In the genomic region with DNA sequence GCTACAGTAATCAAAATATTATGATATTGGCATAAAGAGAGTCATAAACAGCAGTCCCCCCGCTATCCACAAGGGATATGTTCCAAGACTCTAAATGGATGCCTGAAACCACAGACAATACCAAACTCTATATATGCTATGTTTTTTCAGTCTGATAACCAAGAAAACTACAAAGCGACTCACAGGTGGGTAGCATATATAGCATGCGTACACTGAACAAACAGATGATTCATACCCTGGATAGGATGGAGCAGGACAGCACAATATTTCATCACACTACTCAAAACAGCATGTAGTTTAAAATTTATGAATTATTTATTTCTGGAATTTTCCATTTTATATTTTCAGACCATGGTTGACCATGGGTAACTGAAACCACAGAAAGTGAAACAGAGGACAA, we compare ENCODE assay signal across 22 cellular contexts.
DNase-seq lines count a peak whose midpoint lies in the region; ATAC-seq, FAIRE-seq and TF ChIP-seq lines count a peak whose summit lies in the region.
"Had no signal": no experiment of that assay in that cellular context is flagged by ENCODE, and none has a peak within 500 bp of the region (broad histone marks: within the 10 kb centered on the region; RNA-seq: fewer than 3 reads in every experiment).

No MANE protein-coding gene starts in this region.

- peak; percentile 15 for FAIRE-seq in H54 (lab: Jason Lieb, UNC)
- FAIRE-seq: A204.1, D721Med, GM12878, GM19239 had no signal

- H3K4me1 Mint-ChIP-seq in Calu3 (ENCODE audit: low read depth, unreplicated experiment) = no peaks in the 10 kb centered on the region
- H3K4me1 Mint-ChIP-seq: CD4-positive, CD25-positive, alpha-beta regulatory T cell; CD8-positive, alpha-beta memory T cell had no signal

- H3K27ac Mint-ChIP-seq in Calu3 (ENCODE audit: unreplicated experiment) = no peak overlapping the region
- H3K27ac Mint-ChIP-seq: CD4-positive, CD25-positive, alpha-beta regulatory T cell; CD8-positive, alpha-beta memory T cell; HFFc6 had no signal

- H3K27me3 Mint-ChIP-seq in Calu3 (ENCODE audit: unreplicated experiment) = peaks cover 9% of the 10 kb centered on the region

- no peaks in the 10 kb centered on the region for H3K36me3 Mint-ChIP-seq in Calu3 (ENCODE audit: insufficient read depth, unreplicated experiment)
- H3K36me3 Mint-ChIP-seq: CD4-positive, CD25-positive, alpha-beta regulatory T cell had no signal

- H3K4me3 Mint-ChIP-seq in Calu3 (ENCODE audit: low read depth, unreplicated experiment) = no peak overlapping the region
- H3K4me3 Mint-ChIP-seq: CD4-positive, CD25-positive, alpha-beta regulatory T cell; CD8-positive, alpha-beta memory T cell; HFFc6 had no signal

- no TSS peak for BruUV-seq in Calu3 (replicated peaks; lab: Mats Ljungman, UMichigan)

- ATAC-seq in HG02885 (IDR thresholded peaks at IDR 0.05; ENCODE audit: poor library complexity, unreplicated experiment) = no peak
- ATAC-seq in HG02571 (IDR thresholded peaks at IDR 0.05; ENCODE audit: unreplicated experiment) = no peak
- ATAC-seq: GM12878, HCT116 had no signal

- H3K4me3 ChIP-seq in epithelial cell of esophagus (ENCODE audit: low read length) = no peak overlapping the region
- H3K4me3 ChIP-seq: GM12878, GM23248 had no signal

- DNase-seq in H54 (ENCODE audit: insufficient read length, low spot score) = no peak
- DNase-seq in HS-5 (ENCODE audit: low read depth) = peak; percentile 26
- DNase-seq in RKO (ENCODE audit: low spot score) = peak; percentile 23
- DNase-seq in epithelial cell of esophagus (ENCODE audit: low read depth) = peak; percentile 57
- DNase-seq in Calu3 = no peak
- DNase-seq in GM20000 (ENCODE audit: low spot score) = no peak
- DNase-seq: ACHN; BE2C; C1 segment of cervical spinal cord; CD4-positive, CD25-positive, alpha-beta regulatory T cell; CD8-positive, alpha-beta memory T cell; COR-L47; DMS79 treated with DMSO at 0.1 percent for 48 hours; GM23248; HFFc6 had no signal

- TF ChIP-seq POLR2A in H54 (IDR thresholded peaks at IDR 0.05; ENCODE audit: low read depth, low read length) = no peak

- TF ChIP-seq CTCF in epithelial cell of esophagus (IDR thresholded peaks at IDR 0.05; ENCODE audit: insufficient read depth, low read depth, low read length, missing control alignments) (no peak), Calu3 (IDR thresholded peaks at IDR 0.05; ENCODE audit: unreplicated experiment) (no peak), GM20000 (IDR thresholded peaks at IDR 0.05; ENCODE audit: extremely low read depth, missing control alignments) (no peak)

- CTCF ChIA-PET in Calu3 (lab: Charles Lee) = no interaction called here

- H3K9me3 Mint-ChIP-seq in Calu3 (ENCODE audit: low read depth, unreplicated experiment) = peaks cover 2% of the 10 kb centered on the region

- intact Hi-C loops in Calu3 (cut with micrococcal nuclease; ENCODE audit: unreplicated experiment) = no loop called here

Comparison
In these comparisons a context has a peak if more than half of its experiments do, and no peak if none do; other contexts are left out.
1. DNase-seq: peak in HS-5 (single experiment), RKO (single experiment) and epithelial cell of esophagus (single experiment); none in H54 (single experiment), Calu3 (single experiment) and GM20000 (single experiment).